ENCODE assay signal across 11 cellular contexts in genomic region chr2:240893363-240893828, GRCh38. TPM values are rescaled to one million over a fixed set of nuclear protein-coding genes. Genes with fewer than 3 reads are reported as not detected.
A peak's percentile ranks its signal among the peaks of the same experiment; 100 is the strongest.
DNase-seq lines count a peak whose midpoint lies in the region; ATAC-seq and TF ChIP-seq lines count a peak whose summit lies in the region.
"Had no signal": no experiment of that assay in that cellular context is flagged by ENCODE, and none has a peak within 500 bp of the region (broad histone marks: within the 10 kb centered on the region; RNA-seq: fewer than 3 reads in every experiment).

No MANE protein-coding gene starts in this region.

- no peaks in the 10 kb centered on the region for H3K36me3 ChIP-seq in mucosa of descending colon (ENCODE audit: low read depth)

- ATAC-seq in GM19025 (IDR thresholded peaks at IDR 0.05; ENCODE audit: low read depth, unreplicated experiment) (peak; percentile 61), mucosa of descending colon (no peak), HG03175 (IDR thresholded peaks at IDR 0.05; ENCODE audit: unreplicated experiment) (no peak), HG03439 (IDR thresholded peaks at IDR 0.05; ENCODE audit: unreplicated experiment) (no peak)
- peak; percentile 75 for ATAC-seq in activated naive CD8-positive, alpha-beta T cell treated with anti-CD3 and anti-CD28 coated beads, Interleukin-2, amount 50 U/mL, for 24 hours

- H3K4me1 Mint-ChIP-seq in activated naive CD8-positive, alpha-beta T cell treated with anti-CD3 and anti-CD28 coated beads, Interleukin-2, amount 50 U/mL, for 24 hours, result peaks cover 5% of the 10 kb centered on the region
- H3K4me1 Mint-ChIP-seq: activated B cell treated with CpG ODN at 0.5 μM for 24 hours, naive B cell had no signal

- H3K4me1 ChIP-seq in mucosa of descending colon (ENCODE audit: low read depth), result peaks cover 19% of the 10 kb centered on the region

- TF ChIP-seq CTCF in mucosa of descending colon (IDR thresholded peaks at IDR 0.05), result no peak

- H3K4me3 Mint-ChIP-seq in activated naive CD8-positive, alpha-beta T cell treated with anti-CD3 and anti-CD28 coated beads, Interleukin-2, amount 50 U/mL, for 24 hours, result no peak overlapping the region
- H3K4me3 Mint-ChIP-seq: activated B cell treated with CpG ODN at 0.5 μM for 24 hours had no signal

- peak overlapping the region; percentile 56 for H3K27ac Mint-ChIP-seq in activated naive CD8-positive, alpha-beta T cell treated with anti-CD3 and anti-CD28 coated beads, Interleukin-2, amount 50 U/mL, for 24 hours
- H3K27ac Mint-ChIP-seq: activated B cell treated with CpG ODN at 0.5 μM for 24 hours had no signal

- intact Hi-C loops in mucosa of descending colon (cut with DNase I, micrococcal nuclease), result no loop called here

- H3K9me3 ChIP-seq in mucosa of descending colon, result no peaks in the 10 kb centered on the region

- H3K4me3 ChIP-seq in mucosa of descending colon, result no peak overlapping the region

- no peaks in the 10 kb centered on the region for H3K9me3 Mint-ChIP-seq in activated naive CD8-positive, alpha-beta T cell treated with anti-CD3 and anti-CD28 coated beads, Interleukin-2, amount 50 U/mL, for 24 hours
- H3K9me3 Mint-ChIP-seq: activated B cell treated with CpG ODN at 0.5 μM for 24 hours, naive B cell had no signal

- no peaks in the 10 kb centered on the region for H3K36me3 Mint-ChIP-seq in activated naive CD8-positive, alpha-beta T cell treated with anti-CD3 and anti-CD28 coated beads, Interleukin-2, amount 50 U/mL, for 24 hours (ENCODE audit: low read depth)
- H3K36me3 Mint-ChIP-seq: naive B cell had no signal

- peaks cover 2% of the 10 kb centered on the region for H3K27me3 Mint-ChIP-seq in activated naive CD8-positive, alpha-beta T cell treated with anti-CD3 and anti-CD28 coated beads, Interleukin-2, amount 50 U/mL, for 24 hours
- H3K27me3 Mint-ChIP-seq: activated B cell treated with CpG ODN at 0.5 μM for 24 hours, naive B cell had no signal

- DNase-seq in A172 (ENCODE audit: low spot score), result peak; percentile 75
- peak; percentile 67 for DNase-seq in activated naive CD8-positive, alpha-beta T cell treated with anti-CD3 and anti-CD28 coated beads, Interleukin-2, amount 50 U/mL, for 24 hours
- peak; percentile 37 to 49 (median 40) for DNase-seq in mucosa of descending colon
- no peak for DNase-seq in MV-4-11 (lab: John Stamatoyannopoulos, UW)
- no peak for DNase-seq in GOT3 (lab: John Stamatoyannopoulos, UW)
- DNase-seq: activated B cell treated with CpG ODN at 0.5 μM for 24 hours, naive B cell had no signal

RNA-seq across cellular contexts. Expression of gene MAB21L4, which starts 2.6 kb away (rescaled TPM):
- total RNA-seq in A172 (2014; rRNA removed; shearing (Covaris generic)), result 0.22 TPM in 1 of 2 replicates, not detected in the other
- total RNA-seq in mucosa of descending colon, result 10 to 100 TPM in 1 of 3 donors, 1 to 10 TPM in 2; 3.3 to 13.2 (median 8.1) TPM
- total RNA-seq: activated B cell treated with CpG ODN at 0.5 μM for 24 hours, temporal lobe had no signal

RNA-seq across cellular contexts. Expression of gene CROCC2, which starts 12.7 kb away (rescaled TPM):
- total RNA-seq in A172 (2014; rRNA removed; shearing (Covaris generic)), result 0.02 TPM in 1 of 2 replicates, not detected in the other
- total RNA-seq in mucosa of descending colon, result under 1 TPM in 2 of 3 donors, not detected in 1; 0.07 to 0.19 TPM
- total RNA-seq: activated B cell treated with CpG ODN at 0.5 μM for 24 hours, temporal lobe had no signal

RNA-seq across cellular contexts. Expression of gene AGXT, which starts 24.8 kb away (rescaled TPM):
- 0.07 TPM in 1 of 2 replicates, not detected in the other for total RNA-seq in A172 (2014; rRNA removed; shearing (Covaris generic))
- total RNA-seq in mucosa of descending colon, result 1 to 10 TPM in 2 of 3 donors, under 1 TPM in 1; 0.22 to 4.1 (median 1.0) TPM
- total RNA-seq: activated B cell treated with CpG ODN at 0.5 μM for 24 hours, temporal lobe had no signal

Comparison
In these comparisons a context has a peak if more than half of its experiments do, and no peak if none do; other contexts are left out.
1. DNase-seq: peak in A172 (single experiment), activated naive CD8-positive, alpha-beta T cell treated with anti-CD3 and anti-CD28 coated beads, Interleukin-2, amount 50 U/mL, for 24 hours (single experiment) and mucosa of descending colon (3 of 3); none in MV-4-11 (single experiment) and GOT3 (single experiment).
2. ATAC-seq: peak in GM19025 (single experiment) and activated naive CD8-positive, alpha-beta T cell treated with anti-CD3 and anti-CD28 coated beads, Interleukin-2, amount 50 U/mL, for 24 hours (single experiment); none in mucosa of descending colon (single experiment), HG03175 (single experiment) and HG03439 (single experiment).